9 cellular contexts compared by ENCODE assay signal in genomic region chr11:23112987-23113886, GRCh38.
DNase-seq lines count a peak whose midpoint lies in the region; ATAC-seq and TF ChIP-seq lines count a peak whose summit lies in the region.
"Had no signal": no experiment of that assay in that cellular context is flagged by ENCODE, and none has a peak within 500 bp of the region (broad histone marks: within the 10 kb centered on the region; RNA-seq: fewer than 3 reads in every experiment).

No MANE protein-coding gene starts in this region.

- H3K79me2 ChIP-seq in OCI-LY7 (ENCODE audit: insufficient read depth, low read depth, low read length) = no peaks in the 10 kb centered on the region

- H3K27me3 ChIP-seq in endodermal cell (ENCODE audit: control insufficient read depth, insufficient read depth, low read length, poor library complexity, severe bottlenecking) = no peaks in the 10 kb centered on the region

- intact Hi-C loops in OCI-LY7 (cut with micrococcal nuclease; ENCODE audit: unreplicated experiment) = no loop called here

- peak; percentile 81 for TF ChIP-seq CTCF in OCI-LY7 (conservative IDR thresholded peaks at IDR 0.05; ENCODE audit: low read length)
- TF ChIP-seq CTCF in endodermal cell (conservative IDR thresholded peaks at IDR 0.05) = peak; percentile 86

- peaks cover 29% of the 10 kb centered on the region for H3K4me1 Mint-ChIP-seq in endodermal cell
- no peaks in the 10 kb centered on the region for H3K4me1 Mint-ChIP-seq in activated naive CD8-positive, alpha-beta T cell treated with anti-CD3 and anti-CD28 coated beads, Interleukin-2, amount 50 U/mL, for 24 hours

- no peak overlapping the region for H3K9ac ChIP-seq in endodermal cell (ENCODE audit: extremely low read depth, low read length, poor library complexity, severe bottlenecking)

- WGBS in endodermal cell (ENCODE audit: insufficient coverage in 1 of 2, insufficient read length in 1 of 2), 2 experiments = 48 to 54% methylated on average over 5 to 10 of the region's 10 CpGs

- no peaks in the 10 kb centered on the region for H3K4me1 ChIP-seq in OCI-LY7 (ENCODE audit: insufficient read depth, low read length, poor library complexity, severe bottlenecking)
- peaks cover 2% of the 10 kb centered on the region for H3K4me1 ChIP-seq in endodermal cell (ENCODE audit: control insufficient read depth, insufficient read depth, low read length)

- no peak overlapping the region for H2AFZ ChIP-seq in OCI-LY7 (ENCODE audit: low read length)

- peaks cover 23% of the 10 kb centered on the region for H3K9me3 Mint-ChIP-seq in endodermal cell
- H3K9me3 Mint-ChIP-seq in activated naive CD8-positive, alpha-beta T cell treated with anti-CD3 and anti-CD28 coated beads, Interleukin-2, amount 50 U/mL, for 24 hours = peaks cover 7% of the 10 kb centered on the region

- no peak overlapping the region for H3K4me3 ChIP-seq in OCI-LY7 (ENCODE audit: low read depth, low read length, poor library complexity, severe bottlenecking)
- no peak overlapping the region for H3K4me3 ChIP-seq in endodermal cell (ENCODE audit: low read length)

- ATAC-seq in GM19324 (IDR thresholded peaks at IDR 0.05; ENCODE audit: low FRiP score, unreplicated experiment) (peak; percentile 46), GM21825 (IDR thresholded peaks at IDR 0.05; ENCODE audit: unreplicated experiment) (no peak)
- ATAC-seq in activated naive CD8-positive, alpha-beta T cell treated with anti-CD3 and anti-CD28 coated beads, Interleukin-2, amount 50 U/mL, for 24 hours = no peak
- ATAC-seq: naive thymus-derived CD4-positive, alpha-beta T cell had no signal

- CTCF ChIA-PET in OCI-LY7 (lab: Charles Lee; ENCODE audit: unreplicated experiment) = no interaction called here

- no peak overlapping the region for H3K4me3 Mint-ChIP-seq in endodermal cell
- H3K4me3 Mint-ChIP-seq in activated naive CD8-positive, alpha-beta T cell treated with anti-CD3 and anti-CD28 coated beads, Interleukin-2, amount 50 U/mL, for 24 hours = no peak overlapping the region
- H3K4me3 Mint-ChIP-seq: naive thymus-derived CD4-positive, alpha-beta T cell had no signal

- POLR2A ChIA-PET in OCI-LY7 (lab: Charles Lee) = no interaction called here

- BruUV-seq in OCI-LY7 (replicated peaks; lab: Mats Ljungman, UMichigan) = no TSS peak

- peaks cover 29% of the 10 kb centered on the region for H3K36me3 Mint-ChIP-seq in endodermal cell (ENCODE audit: low read depth)
- H3K36me3 Mint-ChIP-seq in activated naive CD8-positive, alpha-beta T cell treated with anti-CD3 and anti-CD28 coated beads, Interleukin-2, amount 50 U/mL, for 24 hours (ENCODE audit: low read depth) = no peaks in the 10 kb centered on the region

- H3K27ac ChIP-seq in OCI-LY7 (ENCODE audit: low read depth, low read length, poor library complexity, severe bottlenecking) (no peak overlapping the region), endodermal cell (ENCODE audit: low read depth, low read length) (no peak overlapping the region)

- no peak overlapping the region for H3K4me2 ChIP-seq in OCI-LY7 (ENCODE audit: low read length)

- H3K9me2 ChIP-seq in OCI-LY7 (ENCODE audit: insufficient read depth, low read length) = no peaks in the 10 kb centered on the region

- DNase-seq in Caki2 (ENCODE audit: low read depth) (peak; percentile 36), HuH-7 (ENCODE audit: low spot score) (peak; percentile 28), OCI-LY7 (ENCODE audit: low spot score) (peak; percentile 34), endodermal cell (peak; percentile 75), myocyte (ENCODE audit: low read depth) (peak; percentile 58)
- DNase-seq in activated naive CD8-positive, alpha-beta T cell treated with anti-CD3 and anti-CD28 coated beads, Interleukin-2, amount 50 U/mL, for 24 hours = no peak

- H3K27ac Mint-ChIP-seq in endodermal cell = peak overlapping the region; percentile 8
- no peak overlapping the region for H3K27ac Mint-ChIP-seq in activated naive CD8-positive, alpha-beta T cell treated with anti-CD3 and anti-CD28 coated beads, Interleukin-2, amount 50 U/mL, for 24 hours

- H3K36me3 ChIP-seq in OCI-LY7 (ENCODE audit: insufficient read depth, low read length) (no peaks in the 10 kb centered on the region), endodermal cell (ENCODE audit: control insufficient read depth, insufficient read depth, low read length) (peaks cover 10% of the 10 kb centered on the region)

- in situ Hi-C loops in Caki2 (cut with HindIII; ENCODE audit: low pct_unique_long_range_greater_than_20kb, low sequenced_read_pairs) = no loop called here

- H3K27me3 Mint-ChIP-seq in endodermal cell (ENCODE audit: insufficient read depth) = no peaks in the 10 kb centered on the region
- H3K27me3 Mint-ChIP-seq in activated naive CD8-positive, alpha-beta T cell treated with anti-CD3 and anti-CD28 coated beads, Interleukin-2, amount 50 U/mL, for 24 hours = no peaks in the 10 kb centered on the region
- H3K27me3 Mint-ChIP-seq: naive thymus-derived CD4-positive, alpha-beta T cell had no signal

- H4K20me1 ChIP-seq in OCI-LY7 (ENCODE audit: insufficient read depth, low read length) = no peaks in the 10 kb centered on the region

- no peaks in the 10 kb centered on the region for H3K9me3 ChIP-seq in OCI-LY7 (ENCODE audit: low read length)
- peaks cover 28% of the 10 kb centered on the region for H3K9me3 ChIP-seq in endodermal cell (ENCODE audit: control insufficient read depth, low read length)
